ENCODE assay signal across 23 cellular contexts in the genomic region with DNA sequence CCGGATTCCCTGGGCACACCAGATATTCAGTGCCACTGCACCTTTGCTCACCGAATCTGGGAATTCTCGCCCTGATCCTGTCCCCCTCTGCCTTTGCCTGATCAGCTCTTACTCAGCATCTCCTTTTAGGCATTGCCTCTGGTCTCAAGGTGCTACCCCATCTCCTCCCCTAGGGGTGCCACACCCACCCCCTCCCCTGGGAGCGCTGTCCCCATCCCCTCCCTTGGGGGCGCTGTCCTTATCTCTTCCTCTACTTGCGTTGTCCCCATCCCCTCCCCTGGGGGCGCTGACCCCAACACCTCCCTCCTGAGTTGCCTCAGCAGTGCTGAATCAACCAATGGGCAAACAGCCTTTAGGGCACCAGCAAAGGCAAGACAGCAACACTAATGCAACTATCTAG.
DNase-seq lines count a peak whose midpoint lies in the region; ATAC-seq and TF ChIP-seq lines count a peak whose summit lies in the region.
"Had no signal": no experiment of that assay in that cellular context is flagged by ENCODE, and none has a peak within 500 bp of the region (broad histone marks: within the 10 kb centered on the region; RNA-seq: fewer than 3 reads in every experiment).

No MANE protein-coding gene starts in this region.

- TF ChIP-seq CTCF in OCI-LY1 (IDR thresholded peaks at IDR 0.05; ENCODE audit: low read length) (peak; percentile 67), prostate gland (IDR thresholded peaks at IDR 0.05) (no peak), left lung (IDR thresholded peaks at IDR 0.05) (no peak)

- no peak overlapping the region for H3K9ac ChIP-seq in OCI-LY1 (ENCODE audit: low read length)

- no peaks in the 10 kb centered on the region for H3F3A ChIP-seq in OCI-LY1 (ENCODE audit: insufficient read depth, low read length)

- in situ Hi-C loops in ACHN (cut with HindIII; ENCODE audit: low pct_ligation_motif_present, low pct_unique_long_range_greater_than_20kb, low sequenced_read_pairs): no loop called here

- no peaks in the 10 kb centered on the region for H3K27me3 ChIP-seq in OCI-LY1 (ENCODE audit: insufficient read depth, low read length)
- H3K27me3 ChIP-seq in prostate gland (replicated peaks; ENCODE audit: insufficient read depth): no peaks in the 10 kb centered on the region
- H3K27me3 ChIP-seq in left lung: no peaks in the 10 kb centered on the region
- H3K27me3 ChIP-seq: pancreas, thyroid gland had no signal

- H3K9me2 ChIP-seq in OCI-LY1 (ENCODE audit: low read depth, low read length): no peaks in the 10 kb centered on the region

- intact Hi-C loops in prostate gland (cut with DNase I) (no loop called here), left lung (cut with DNase I) (no loop called here)

- no peaks in the 10 kb centered on the region for H3K79me2 ChIP-seq in OCI-LY1 (ENCODE audit: insufficient read depth, low read length)

- H3K4me1 ChIP-seq in OCI-LY1 (ENCODE audit: insufficient read depth, low read length, severe bottlenecking) (no peaks in the 10 kb centered on the region), prostate gland (replicated peaks) (no peaks in the 10 kb centered on the region), left lung (no peaks in the 10 kb centered on the region)
- H3K4me1 ChIP-seq: gastroesophageal sphincter, pancreas had no signal

- H3K9me3 ChIP-seq in OCI-LY1 (ENCODE audit: low read length): no peaks in the 10 kb centered on the region
- H3K9me3 ChIP-seq in prostate gland: no peaks in the 10 kb centered on the region
- no peaks in the 10 kb centered on the region for H3K9me3 ChIP-seq in left lung
- H3K9me3 ChIP-seq: gastroesophageal sphincter, pancreas, thyroid gland had no signal

- TF ChIP-seq POLR2A in prostate gland (IDR thresholded peaks at IDR 0.05): no peak

- WGBS in prostate gland: 81% methylated on average over 7 of the region's 7 CpGs

- H3K4me2 ChIP-seq in OCI-LY1 (ENCODE audit: low read length): no peak overlapping the region

- ATAC-seq in left lung: no peak
- no peak for ATAC-seq in HG02840 (IDR thresholded peaks at IDR 0.05; ENCODE audit: low FRiP score, unreplicated experiment)
- ATAC-seq: gastroesophageal sphincter, pancreas had no signal

- H3K4me3 ChIP-seq in OCI-LY1 (ENCODE audit: low read depth, low read length, poor library complexity, severe bottlenecking): no peak overlapping the region
- no peak overlapping the region for H3K4me3 ChIP-seq in prostate gland
- H3K4me3 ChIP-seq in left lung: no peak overlapping the region
- H3K4me3 ChIP-seq: gastroesophageal sphincter, lung, pancreas, thyroid gland had no signal

- no peaks in the 10 kb centered on the region for H4K20me1 ChIP-seq in OCI-LY1 (ENCODE audit: insufficient read depth, low read length)

- no peak overlapping the region for H2AFZ ChIP-seq in OCI-LY1 (ENCODE audit: low read length)

- H3K27ac ChIP-seq in OCI-LY1 (ENCODE audit: low read depth, low read length, poor library complexity, severe bottlenecking) (no peak overlapping the region), prostate gland (no peak overlapping the region), left lung (no peak overlapping the region)
- H3K27ac ChIP-seq: gastroesophageal sphincter, pancreas, thyroid gland had no signal

- no peaks in the 10 kb centered on the region for H3K36me3 ChIP-seq in OCI-LY1 (ENCODE audit: insufficient read depth, low read length)
- no peaks in the 10 kb centered on the region for H3K36me3 ChIP-seq in prostate gland
- H3K36me3 ChIP-seq in left lung: no peaks in the 10 kb centered on the region
- H3K36me3 ChIP-seq: pancreas, thyroid gland had no signal

- DNase-seq in 8988T: peak; percentile 31
- peak; percentile 16 for DNase-seq in ACHN
- DNase-seq in iPS DF 19.7 (ENCODE audit: low read depth, low spot score): peak; percentile 73
- no peak for DNase-seq in prostate gland (ENCODE audit: low spot score)
- DNase-seq in left lung: no peak
- DNase-seq: activated CD4-positive, alpha-beta T cell treated with anti-CD3 and anti-CD28 coated beads for 1 hour; activated naive CD8-positive, alpha-beta T cell treated with anti-CD3 and anti-CD28 coated beads, Interleukin-2, amount 10 ng/mL, durations not matched to agents 7 days and 5 days; activated T-cell treated with anti-CD3 and anti-CD28 coated beads, Interleukin-2, amount 50 U/mL, for 4 hours; C1 segment of cervical spinal cord; dermis blood vessel endothelial cell; DMS153; naive B cell; NCI-H1436 treated with DMSO at 0.1 percent for 48 hours; NCI-H2227 treated with DMSO at 0.1 percent for 48 hours; pancreas; Right ventricle myocardium superior; stimulated activated CD4-positive, alpha-beta T cell treated with anti-CD3 and anti-CD28 coated beads, Interleukin-4, amount 100 ng/mL, for 24 hours; stimulated activated CD8-positive, alpha-beta memory T cell treated with anti-CD3 and anti-CD28 coated beads, Interleukin-4, amount 100 ng/mL, for 48 hours; thyroid gland had no signal

Comparison
In these comparisons a context has a peak if more than half of its experiments do, and no peak if none do; other contexts are left out.
1. DNase-seq: peak in 8988T (single experiment), ACHN (single experiment) and iPS DF 19.7 (single experiment); none in prostate gland (single experiment) and left lung (0 of 2).